23 cellular contexts compared by ENCODE assay signal in genomic region chr11:75800728-75801361, GRCh38. TPM values are rescaled to one million over a fixed set of nuclear protein-coding genes. Genes with fewer than 3 reads are reported as not detected.
A peak's percentile ranks its signal among the peaks of the same experiment; 100 is the strongest.
DNase-seq lines count a peak whose midpoint lies in the region; ATAC-seq and TF ChIP-seq lines count a peak whose summit lies in the region.
"Had no signal": no experiment of that assay in that cellular context is flagged by ENCODE, and none has a peak within 500 bp of the region (broad histone marks: within the 10 kb centered on the region; RNA-seq: fewer than 3 reads in every experiment).

No MANE protein-coding gene starts in this region.

- no peaks in the 10 kb centered on the region for H3K9me3 ChIP-seq in KOPT-K1 (ENCODE audit: insufficient read depth, low read length, poor library complexity, severe bottlenecking)
- H3K9me3 ChIP-seq: A549, esophagus muscularis mucosa, left ventricle myocardium inferior, right atrium auricular region, SJSA1, thoracic aorta had no signal

- DNase-seq in activated CD8-positive, alpha-beta memory T cell treated with anti-CD3 and anti-CD28 coated beads, Interleukin-2, amount 10 ng/mL, durations not matched to agents 7 days and 5 days: no peak
- no peak for DNase-seq in activated CD8-positive, alpha-beta memory T cell treated with anti-CD3 and anti-CD28 coated beads, Interleukin-2, amount 50 U/mL, for 4 hours
- peak; percentile 79 for DNase-seq in epidermal melanocyte (ENCODE audit: insufficient read length, low spot score)
- peak; percentile 63 for DNase-seq in posterior vena cava (ENCODE audit: low spot score)
- no peak for DNase-seq in osteocyte (ENCODE audit: extremely low spot score, unreplicated experiment)
- no peak for DNase-seq in kidney tubule cell (ENCODE audit: low spot score)
- DNase-seq: activated B cell treated with CpG ODN at 0.5 μM for 24 hours; central memory CD4-positive, alpha-beta T cell; DMS79; glutamatergic neuron; left ventricle myocardium inferior; NCI-H1436; NCI-H526; OCI-M1 had no signal

- CTCF ChIA-PET in activated CD8-positive, alpha-beta memory T cell treated with anti-CD3 and anti-CD28 coated beads, Interleukin-2, amount 10 ng/mL, durations not matched to agents 7 days and 5 days (lab: Charles Lee): interaction anchor here (0.9 to 4.5 kb wide), 7 partner anchors 12 to 352 kb away, joined by 3 to 93 read pairs (median 5); partner anchors contain the start of gene UVRAG

- no peak for TF ChIP-seq CTCF in osteocyte (IDR thresholded peaks at IDR 0.05)

- H3K4me3 Mint-ChIP-seq in activated CD8-positive, alpha-beta memory T cell treated with anti-CD3 and anti-CD28 coated beads, Interleukin-2, amount 10 ng/mL, durations not matched to agents 7 days and 5 days: no peak overlapping the region
- no peak overlapping the region for H3K4me3 Mint-ChIP-seq in osteocyte (ENCODE audit: unreplicated experiment)
- H3K4me3 Mint-ChIP-seq: activated B cell treated with CpG ODN at 0.5 μM for 24 hours had no signal

- peaks cover 12% of the 10 kb centered on the region for H3K4me1 Mint-ChIP-seq in activated CD8-positive, alpha-beta memory T cell treated with anti-CD3 and anti-CD28 coated beads, Interleukin-2, amount 10 ng/mL, durations not matched to agents 7 days and 5 days
- H3K4me1 Mint-ChIP-seq in osteocyte (ENCODE audit: unreplicated experiment): peaks cover 4% of the 10 kb centered on the region

- H3K27ac ChIP-seq in KOPT-K1 (ENCODE audit: low read depth, low read length, poor library complexity, severe bottlenecking): peak overlapping the region; percentile 46
- H3K27ac ChIP-seq: A549, C4-2B, esophagus muscularis mucosa, left ventricle myocardium inferior, right atrium auricular region, SJSA1, thoracic aorta had no signal

- ATAC-seq in activated CD8-positive, alpha-beta memory T cell treated with anti-CD3 and anti-CD28 coated beads, Interleukin-2, amount 10 ng/mL, durations not matched to agents 7 days and 5 days: no peak
- ATAC-seq in GM18861 (IDR thresholded peaks at IDR 0.05; ENCODE audit: unreplicated experiment): no peak
- ATAC-seq: A549 had no signal

- intact Hi-C loops in posterior vena cava (cut with DNase I): loop anchor here in 1 of 2 donors (5.0 to 10.0 kb wide), 2 partner anchors 66 to 514 kb away; no protein-coding TSS in a partner anchor

- peak overlapping the region; percentile 15 for H3K27ac Mint-ChIP-seq in activated CD8-positive, alpha-beta memory T cell treated with anti-CD3 and anti-CD28 coated beads, Interleukin-2, amount 10 ng/mL, durations not matched to agents 7 days and 5 days
- H3K27ac Mint-ChIP-seq in osteocyte (ENCODE audit: unreplicated experiment): no peak overlapping the region
- H3K27ac Mint-ChIP-seq: activated B cell treated with CpG ODN at 0.5 μM for 24 hours; activated T-helper 2 cell treated with anti-CD3 and anti-CD28 coated beads, Interferon-gamma antibody, Interleukin-2, Interleukin-4, amounts not matched to agents 10 μg/mL and 5 μg/mL and 100 μg/mL, durations not matched to agents 14 hours and 24 hours and 36 hours had no signal

- H3K36me3 Mint-ChIP-seq in activated CD8-positive, alpha-beta memory T cell treated with anti-CD3 and anti-CD28 coated beads, Interleukin-2, amount 10 ng/mL, durations not matched to agents 7 days and 5 days: no peaks in the 10 kb centered on the region
- H3K36me3 Mint-ChIP-seq in osteocyte (ENCODE audit: unreplicated experiment): no peaks in the 10 kb centered on the region

- H3K9me3 Mint-ChIP-seq in activated CD8-positive, alpha-beta memory T cell treated with anti-CD3 and anti-CD28 coated beads, Interleukin-2, amount 10 ng/mL, durations not matched to agents 7 days and 5 days (ENCODE audit: low read depth): no peaks in the 10 kb centered on the region
- H3K9me3 Mint-ChIP-seq in osteocyte (ENCODE audit: unreplicated experiment): no peaks in the 10 kb centered on the region
- H3K9me3 Mint-ChIP-seq: activated B cell treated with CpG ODN at 0.5 μM for 24 hours; activated T-helper 2 cell treated with anti-CD3 and anti-CD28 coated beads, Interferon-gamma antibody, Interleukin-2, Interleukin-4, amounts not matched to agents 10 μg/mL and 5 μg/mL and 100 μg/mL, durations not matched to agents 14 hours and 24 hours and 36 hours had no signal

- no peaks in the 10 kb centered on the region for H3K36me3 ChIP-seq in KOPT-K1 (ENCODE audit: insufficient read depth, low read length)
- H3K36me3 ChIP-seq: esophagus muscularis mucosa, left ventricle myocardium inferior, right atrium auricular region, SJSA1, thoracic aorta had no signal

- no peaks in the 10 kb centered on the region for H3K27me3 Mint-ChIP-seq in activated CD8-positive, alpha-beta memory T cell treated with anti-CD3 and anti-CD28 coated beads, Interleukin-2, amount 10 ng/mL, durations not matched to agents 7 days and 5 days
- H3K27me3 Mint-ChIP-seq in osteocyte (ENCODE audit: unreplicated experiment): no peaks in the 10 kb centered on the region
- H3K27me3 Mint-ChIP-seq: activated B cell treated with CpG ODN at 0.5 μM for 24 hours had no signal

RNA-seq across cellular contexts. Expression of gene UVRAG, which starts 14.2 kb away (rescaled TPM):
- total RNA-seq in activated CD8-positive, alpha-beta memory T cell treated with anti-CD3 and anti-CD28 coated beads, Interleukin-2, amount 10 ng/mL, durations not matched to agents 7 days and 5 days: 10 to 100 TPM; 17.4 to 25.5 TPM
- total RNA-seq in posterior vena cava (10 to 100 TPM; 27.0 to 27.8 TPM), osteocyte (20.2 and 24.9 TPM in 2 replicates)

RNA-seq across cellular contexts. Expression of gene DGAT2, which starts 32.3 kb away (rescaled TPM):
- total RNA-seq in activated CD8-positive, alpha-beta memory T cell treated with anti-CD3 and anti-CD28 coated beads, Interleukin-2, amount 10 ng/mL, durations not matched to agents 7 days and 5 days: 1 to 10 TPM; 1.5 to 1.8 TPM
- total RNA-seq in posterior vena cava: 1 to 10 TPM; 2.1 to 3.4 TPM
- total RNA-seq in osteocyte: 0.13 TPM in 1 of 2 replicates, not detected in the other
- total RNA-seq: SJSA1 had no signal

Comparison
In these comparisons a context has a peak if more than half of its experiments do, and no peak if none do; other contexts are left out.
1. DNase-seq: peak in epidermal melanocyte (single experiment) and posterior vena cava (single experiment); none in activated CD8-positive, alpha-beta memory T cell treated with anti-CD3 and anti-CD28 coated beads, Interleukin-2, amount 10 ng/mL, durations not matched to agents 7 days and 5 days (single experiment), activated CD8-positive, alpha-beta memory T cell treated with anti-CD3 and anti-CD28 coated beads, Interleukin-2, amount 50 U/mL, for 4 hours (single experiment), osteocyte (single experiment) and kidney tubule cell (single experiment).